ENCODE assay signal across 5 cellular contexts in the genomic region with DNA sequence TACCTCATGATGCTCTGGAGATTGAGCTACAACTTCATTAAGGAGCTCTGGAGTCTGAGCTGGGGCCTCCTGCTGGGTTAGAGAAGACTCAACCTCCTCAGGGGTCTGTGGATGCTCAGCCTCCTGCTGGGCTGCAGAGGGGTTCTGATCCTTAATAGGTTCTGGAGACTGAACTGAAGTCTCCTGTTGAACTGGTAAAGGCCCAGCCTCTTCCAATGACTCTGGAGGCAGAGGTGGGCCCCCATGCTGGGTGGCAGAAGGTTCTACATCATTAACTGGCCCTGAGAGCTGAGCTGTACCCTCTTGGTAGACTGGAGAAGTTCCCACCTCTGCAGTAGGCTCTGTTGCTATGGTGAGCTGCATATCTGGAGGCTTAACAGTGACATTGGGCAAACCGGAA.
"Had no signal": no experiment of that assay in that cellular context is flagged by ENCODE, and none has a peak within 500 bp of the region (broad histone marks: within the 10 kb centered on the region; RNA-seq: fewer than 3 reads in every experiment).

No MANE protein-coding gene starts in this region.

- H3K36me3 ChIP-seq: HAP-1 had no signal

- H3K4me3 ChIP-seq: HAP-1, K562 had no signal

- H3K4me1 ChIP-seq: HAP-1 had no signal

- H3K9me3 ChIP-seq: HAP-1 had no signal

- DNase-seq: GOT3, H7, IMR-90 had no signal
